Comparison of ENCODE assay signal across 1 cellular context in the genomic region with DNA sequence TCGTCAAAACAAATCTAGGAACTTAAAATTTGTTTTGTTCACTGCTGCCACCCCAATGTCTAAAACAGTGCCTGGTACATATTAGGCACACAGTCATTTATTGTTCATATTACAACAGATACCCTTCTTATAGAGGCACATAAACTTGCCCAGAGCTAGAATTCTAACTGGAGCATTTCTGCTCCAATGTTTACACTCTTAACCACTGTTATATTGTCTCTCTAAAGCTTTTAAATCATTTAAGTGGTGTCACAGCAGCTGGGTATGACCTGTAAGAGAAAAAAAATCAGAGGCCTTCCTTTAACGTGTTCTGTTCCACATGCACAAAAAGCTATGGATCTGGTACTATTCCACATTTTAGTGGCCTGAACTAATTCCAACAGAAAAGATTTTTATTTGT.
TF ChIP-seq lines count a peak whose summit lies in the region.

No MANE protein-coding gene starts in this region.

TF ChIP-seq in GM12878, 131 proteins besides CTCF, POLR2A, EP300 and RAD21 (continued from another document):
- TF ChIP-seq, protein P1, sequence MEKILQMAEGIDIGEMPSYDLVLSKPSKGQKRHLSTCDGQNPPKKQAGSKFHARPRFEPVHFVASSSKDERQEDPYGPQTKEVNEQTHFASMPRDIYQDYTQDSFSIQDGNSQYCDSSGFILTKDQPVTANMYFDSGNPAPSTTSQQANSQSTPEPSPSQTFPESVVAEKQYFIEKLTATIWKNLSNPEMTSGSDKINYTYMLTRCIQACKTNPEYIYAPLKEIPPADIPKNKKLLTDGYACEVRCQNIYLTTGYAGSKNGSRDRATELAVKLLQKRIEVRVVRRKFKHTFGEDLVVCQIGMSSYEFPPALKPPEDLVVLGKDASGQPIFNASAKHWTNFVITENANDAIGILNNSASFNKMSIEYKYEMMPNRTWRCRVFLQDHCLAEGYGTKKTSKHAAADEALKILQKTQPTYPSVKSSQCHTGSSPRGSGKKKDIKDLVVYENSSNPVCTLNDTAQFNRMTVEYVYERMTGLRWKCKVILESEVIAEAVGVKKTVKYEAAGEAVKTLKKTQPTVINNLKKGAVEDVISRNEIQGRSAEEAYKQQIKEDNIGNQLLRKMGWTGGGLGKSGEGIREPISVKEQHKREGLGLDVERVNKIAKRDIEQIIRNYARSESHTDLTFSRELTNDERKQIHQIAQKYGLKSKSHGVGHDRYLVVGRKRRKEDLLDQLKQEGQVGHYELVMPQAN (conservative IDR thresholded peaks at IDR 0.05) = 0 out of 2 replicates have a peak, but pooled peaks have one; percentile 25
- no peak for TF ChIP-seq KLF5 (IDR thresholded peaks at IDR 0.05; ENCODE audit: partially characterized antibody)
TF ChIP-seq in GM12878: peak in this region for 1.
